26 cellular contexts compared by ENCODE assay signal in genomic region chr1:206963740-206964139, GRCh38. TPM values are rescaled to one million over a fixed set of nuclear protein-coding genes. Genes with fewer than 3 reads are reported as not detected.
"Had no signal": no experiment of that assay in that cellular context is flagged by ENCODE, and none has a peak within 500 bp of the region (broad histone marks: within the 10 kb centered on the region; RNA-seq: fewer than 3 reads in every experiment).

No MANE protein-coding gene starts in this region.

- H3K4me3 ChIP-seq: esophagus squamous epithelium, gastroesophageal sphincter, left ventricle myocardium inferior, lower lobe of right lung, right atrium auricular region, sigmoid colon, skin epidermis, stomach, thoracic aorta had no signal

- H3K36me3 ChIP-seq: esophagus squamous epithelium, gastroesophageal sphincter, left ventricle myocardium inferior, lower lobe of right lung, right atrium auricular region, sigmoid colon, stomach, thoracic aorta had no signal

- H3K27me3 ChIP-seq: esophagus squamous epithelium, gastroesophageal sphincter, right atrium auricular region, sigmoid colon, stomach had no signal

- ATAC-seq: gastroesophageal sphincter; lower lobe of right lung; naive thymus-derived CD4-positive, alpha-beta T cell had no signal

- H3K27ac ChIP-seq: esophagus squamous epithelium, gastroesophageal sphincter, left ventricle myocardium inferior, lower lobe of right lung, right atrium auricular region, sigmoid colon, skin epidermis, stomach, thoracic aorta had no signal

- DNase-seq: dermis blood vessel endothelial cell; esophagus squamous epithelium; foreskin fibroblast; immature natural killer cell; left ventricle myocardium inferior; lower lobe of right lung; midbrain; naive thymus-derived CD4-positive, alpha-beta T cell; nephron progenitor cell; posterior cingulate gyrus; sigmoid colon; stimulated activated CD4-positive, alpha-beta T cell treated with anti-CD3 and anti-CD28 coated beads, Interleukin-12 subunit alpha, Interleukin-12 subunit beta, amount 100 ng/mL, for 4 hours; stimulated activated naive CD4-positive, alpha-beta T cell; stomach; substantia nigra; trophoblast cell had no signal

- H3K9me3 ChIP-seq: esophagus squamous epithelium, gastroesophageal sphincter, left ventricle myocardium inferior, lower lobe of right lung, right atrium auricular region, sigmoid colon, stomach, thoracic aorta had no signal

- FAIRE-seq: colon, keratinocyte had no signal

- H3K4me1 ChIP-seq: gastroesophageal sphincter, left ventricle myocardium inferior, right atrium auricular region, sigmoid colon had no signal

RNA-seq across cellular contexts. Expression of gene FCAMR, which starts 6.5 kb away (rescaled TPM):
- total RNA-seq: dermis blood vessel endothelial cell; esophagus squamous epithelium; left ventricle myocardium inferior; lower lobe of right lung; naive thymus-derived CD4-positive, alpha-beta T cell; osteoblast; pulmonary artery endothelial cell; right atrium auricular region; sigmoid colon; thoracic aorta; urinary bladder had no signal
- polyA plus RNA-seq: immature natural killer cell; keratinocyte; naive thymus-derived CD4-positive, alpha-beta T cell; urinary bladder had no signal

RNA-seq across cellular contexts. Expression of gene PIGR, which starts 17.5 kb away (rescaled TPM):
- total RNA-seq: naive thymus-derived CD4-positive, alpha-beta T cell; osteoblast; pulmonary artery endothelial cell; right atrium auricular region had no signal
- polyA plus RNA-seq: naive thymus-derived CD4-positive, alpha-beta T cell had no signal

RNA-seq across cellular contexts. Expression of gene FCMR, which starts 42.0 kb away (rescaled TPM):
- total RNA-seq: epithelial cell of proximal tubule, osteoblast, pulmonary artery endothelial cell had no signal
